10 cellular contexts compared by ENCODE assay signal in the genomic region with DNA sequence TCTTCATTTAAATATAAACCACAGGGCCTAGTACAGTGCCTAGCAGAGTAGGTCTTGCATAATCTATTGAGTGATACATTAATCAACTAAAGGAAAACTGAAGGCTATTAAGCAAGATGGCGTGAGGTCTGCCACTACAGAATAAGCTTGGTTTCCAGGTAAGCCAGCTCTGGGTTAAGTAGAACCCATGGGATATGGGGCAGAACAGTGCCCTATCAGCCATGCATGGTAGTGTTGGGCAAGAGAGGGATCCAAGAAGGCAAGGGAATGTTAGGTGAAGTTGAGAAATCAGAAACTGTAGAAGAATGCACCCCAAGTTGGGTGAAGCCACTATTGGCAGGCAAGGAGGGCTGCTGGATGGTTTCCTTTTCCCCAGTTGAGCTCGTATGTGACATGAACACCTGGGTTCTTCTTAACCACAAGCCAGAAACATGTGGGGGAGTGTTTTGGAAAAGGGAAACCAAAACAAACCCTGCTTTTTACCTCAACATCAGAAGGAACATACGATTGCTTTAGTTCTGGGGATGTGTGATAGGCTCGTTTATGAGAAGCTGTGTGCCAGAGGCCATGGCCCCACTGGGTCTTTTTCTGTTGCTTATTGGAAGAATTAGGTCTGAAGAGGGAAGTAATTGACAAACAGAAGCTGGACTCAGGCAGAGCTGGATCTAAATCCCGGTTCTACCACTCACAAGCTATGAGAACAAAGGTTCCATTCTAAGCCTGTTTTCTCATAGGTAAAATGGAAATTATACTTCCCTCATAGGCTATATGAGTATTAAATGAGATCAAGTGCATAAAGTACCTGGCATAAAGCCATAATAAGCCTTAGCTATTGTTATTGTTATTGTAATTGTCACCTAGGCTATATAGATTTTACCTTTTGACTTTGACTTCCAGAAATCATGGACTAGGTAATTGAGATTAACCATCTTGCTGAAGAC. TPM values are rescaled to one million over a fixed set of nuclear protein-coding genes. Genes with fewer than 3 reads are reported as not detected.
DNase-seq lines count a peak whose midpoint lies in the region; ATAC-seq and TF ChIP-seq lines count a peak whose summit lies in the region.
"Had no signal": no experiment of that assay in that cellular context is flagged by ENCODE, and none has a peak within 500 bp of the region (broad histone marks: within the 10 kb centered on the region; RNA-seq: fewer than 3 reads in every experiment).

No MANE protein-coding gene starts in this region.

- H3K9me3 ChIP-seq in adipocyte (ENCODE audit: control insufficient read depth, low read length), result no peaks in the 10 kb centered on the region

- H3K4me3 Mint-ChIP-seq in IgD-negative memory B cell (no peak overlapping the region), osteocyte (ENCODE audit: unreplicated experiment) (no peak overlapping the region)

- peak; percentile 50 for ATAC-seq in GM18868 (IDR thresholded peaks at IDR 0.05; ENCODE audit: unreplicated experiment)
- ATAC-seq in HG03196 (IDR thresholded peaks at IDR 0.05; ENCODE audit: unreplicated experiment), result no peak
- no peak for ATAC-seq in HG03175 (IDR thresholded peaks at IDR 0.05; ENCODE audit: unreplicated experiment)

- H3K27me3 Mint-ChIP-seq in IgD-negative memory B cell, result no peaks in the 10 kb centered on the region
- no peaks in the 10 kb centered on the region for H3K27me3 Mint-ChIP-seq in osteocyte (ENCODE audit: unreplicated experiment)

- peaks cover 0 to 1% (median 0%) of the 10 kb centered on the region in 3 donors for H3K9me3 Mint-ChIP-seq in IgD-negative memory B cell
- H3K9me3 Mint-ChIP-seq in osteocyte (ENCODE audit: unreplicated experiment), result no peaks in the 10 kb centered on the region

- peak overlapping the region in 2 of 3 donors; percentile 13 to 93 for H3K27ac Mint-ChIP-seq in IgD-negative memory B cell
- H3K27ac Mint-ChIP-seq in osteocyte (ENCODE audit: unreplicated experiment), result peak overlapping the region; percentile 92

- H3K9ac ChIP-seq in adipocyte (ENCODE audit: low read length), result no peak overlapping the region

- peak; percentile 48 for DNase-seq in adipocyte (ENCODE audit: low read depth)
- DNase-seq in osteocyte (ENCODE audit: extremely low spot score, unreplicated experiment), result peak; percentile 25
- DNase-seq in kidney tubule cell (ENCODE audit: low spot score), result no peak
- DNase-seq in NCI-H69 (lab: John Stamatoyannopoulos, UW), result no peak
- DNase-seq: erythroblast, retina had no signal

- H3K36me3 ChIP-seq in adipocyte (ENCODE audit: control insufficient read depth, insufficient read depth, low read length, severe bottlenecking), result peaks cover 47% of the 10 kb centered on the region

- H3K27me3 ChIP-seq in adipocyte (replicated peaks; ENCODE audit: control insufficient read depth, insufficient read depth, low read length), result no peaks in the 10 kb centered on the region

- TF ChIP-seq CTCF in osteocyte (IDR thresholded peaks at IDR 0.05), result no peak

- peaks cover 71% of the 10 kb centered on the region for H3K4me1 ChIP-seq in adipocyte (ENCODE audit: control insufficient read depth, insufficient read depth, low read length)

- no peak overlapping the region for H3K4me3 ChIP-seq in adipocyte (ENCODE audit: low read length)

- H3K36me3 Mint-ChIP-seq in IgD-negative memory B cell, result peaks cover 16% of the 10 kb centered on the region
- no peaks in the 10 kb centered on the region for H3K36me3 Mint-ChIP-seq in osteocyte (ENCODE audit: unreplicated experiment)

- peaks cover 9 to 15% (median 14%) of the 10 kb centered on the region in 3 donors for H3K4me1 Mint-ChIP-seq in IgD-negative memory B cell
- H3K4me1 Mint-ChIP-seq in osteocyte (ENCODE audit: unreplicated experiment), result peaks cover 88% of the 10 kb centered on the region

RNA-seq across cellular contexts. Expression of gene NEDD9, which starts 33.5 kb away (rescaled TPM):
- polyA plus RNA-seq in IgD-negative memory B cell, result 32.4 TPM
- total RNA-seq in osteocyte, result 8.8 and 10.3 TPM in 2 replicates

Comparison
In these comparisons a context has a peak if more than half of its experiments do, and no peak if none do; other contexts are left out.
1. DNase-seq: peak in adipocyte (single experiment) and osteocyte (single experiment); none in kidney tubule cell (single experiment) and NCI-H69 (single experiment).